In the genomic region with DNA sequence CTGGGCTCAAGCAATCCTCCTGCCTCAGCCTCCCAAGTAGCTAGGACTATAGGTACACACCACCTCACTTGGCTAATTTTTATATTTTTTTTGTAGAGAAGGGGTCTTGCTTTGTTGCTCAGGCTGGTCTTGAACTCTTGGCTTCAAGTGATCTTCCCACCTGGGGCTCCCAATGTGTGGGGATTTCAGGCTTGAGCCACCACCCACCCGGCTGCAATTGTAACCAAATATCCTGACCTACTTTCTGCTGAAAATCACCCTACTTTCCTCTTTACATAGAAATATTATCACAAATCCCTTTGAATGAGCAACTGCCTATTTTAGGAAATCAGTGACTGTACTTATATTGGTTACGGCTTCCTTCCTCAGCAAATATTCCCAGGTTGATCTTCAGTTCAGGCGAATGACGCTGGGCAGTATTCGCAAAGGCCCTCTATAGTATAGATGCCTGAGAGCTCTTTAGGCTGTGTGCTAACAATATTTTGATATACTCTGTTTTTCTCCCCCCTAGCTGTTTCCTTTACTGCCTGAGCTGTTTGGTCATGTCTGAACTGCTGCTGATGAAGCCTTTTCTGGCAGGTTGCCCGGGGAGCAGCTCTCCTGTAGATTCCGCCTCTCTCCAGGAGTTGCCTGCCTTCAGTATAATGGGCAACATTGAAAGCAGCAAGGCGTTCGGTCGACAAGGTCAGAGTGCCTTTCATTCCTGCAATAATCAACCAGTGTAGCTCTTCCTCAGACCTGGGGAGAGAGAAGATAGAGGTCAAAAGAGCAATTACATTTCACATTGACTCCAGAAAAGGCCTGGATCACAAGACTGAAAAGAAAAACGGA, we compare ENCODE assay signal across 9 cellular contexts. TPM values are rescaled to one million over a fixed set of nuclear protein-coding genes. Genes with fewer than 3 reads are reported as not detected.
A peak's percentile ranks its signal among the peaks of the same experiment; 100 is the strongest.
DNase-seq lines count a peak whose midpoint lies in the region; ATAC-seq and TF ChIP-seq lines count a peak whose summit lies in the region.
"Had no signal": no experiment of that assay in that cellular context is flagged by ENCODE, and none has a peak within 500 bp of the region (broad histone marks: within the 10 kb centered on the region; RNA-seq: fewer than 3 reads in every experiment).

No MANE protein-coding gene starts in this region.

- H2AFZ ChIP-seq in DND-41 (ENCODE audit: low read depth, low read length) = peak overlapping the region; percentile 50; the same call in 1 of the 2 replicates

- H3K4me2 ChIP-seq in DND-41 (ENCODE audit: insufficient read depth, low read length) = no peak overlapping the region

- no peak for TF ChIP-seq CTCF in DND-41 (IDR thresholded peaks at IDR 0.05; ENCODE audit: borderline replicate concordance, extremely low read depth, low read length, poor library complexity, severe bottlenecking)
- no peak for TF ChIP-seq CTCF in left lung (IDR thresholded peaks at IDR 0.05)

- H3K4me3 ChIP-seq in DND-41 (ENCODE audit: low read depth in 1 of 2, low read length in 2 of 2) (no peak overlapping the region), left lung (no peak overlapping the region)

- no peaks in the 10 kb centered on the region for H4K20me1 ChIP-seq in DND-41 (ENCODE audit: insufficient read depth, low read length)

- no peak overlapping the region for H3K9ac ChIP-seq in DND-41 (ENCODE audit: low read depth, low read length)

- H3K27me3 ChIP-seq in DND-41 (ENCODE audit: insufficient read depth, low read length, poor library complexity) = no peaks in the 10 kb centered on the region
- no peaks in the 10 kb centered on the region for H3K27me3 ChIP-seq in left lung

- no peaks in the 10 kb centered on the region; the same call in 1 of the 2 replicates for H3K4me1 ChIP-seq in DND-41 (ENCODE audit: insufficient read depth, low read length)
- H3K4me1 ChIP-seq in left lung = peaks cover 0 to 6% of the 10 kb centered on the region in 2 donors

- H3K36me3 ChIP-seq in DND-41 (ENCODE audit: insufficient read depth, low read length) = no peaks in the 10 kb centered on the region
- no peaks in the 10 kb centered on the region for H3K36me3 ChIP-seq in left lung

- H3K27ac ChIP-seq in DND-41 (ENCODE audit: low read length) (no peak overlapping the region), left lung (no peak overlapping the region)

- DNase-seq in DND-41 (no peak), NCI-H446 (lab: John Stamatoyannopoulos, UW) (peak; percentile 84 to 94), dermis microvascular lymphatic vessel endothelial cell (ENCODE audit: low read depth in 2 of 2) (peak; percentile 47 to 96), left lung (peak in 1 of 2 donors; percentile 79), occipital lobe (lab: John Stamatoyannopoulos, UW) (no peak), Kasumi-1 (lab: John Stamatoyannopoulos, UW) (no peak)

- H3K9me3 ChIP-seq in DND-41 (ENCODE audit: insufficient read depth, low read length, severe bottlenecking) (no peaks in the 10 kb centered on the region), left lung (no peaks in the 10 kb centered on the region)

- no peaks in the 10 kb centered on the region for H3K79me2 ChIP-seq in DND-41 (ENCODE audit: insufficient read depth, low read length)

- ATAC-seq in DND-41 (ENCODE audit: insufficient read depth, low read depth) = no peak
- peak; percentile 89 for ATAC-seq in left lung
- no peak for ATAC-seq in HG02884 (IDR thresholded peaks at IDR 0.05; ENCODE audit: unreplicated experiment)
- ATAC-seq in GM18868 (IDR thresholded peaks at IDR 0.05; ENCODE audit: unreplicated experiment) = no peak

- intact Hi-C loops in left lung (cut with DNase I) = no loop called here

RNA-seq across cellular contexts. Expression of a gene that starts 59.8 kb away (rescaled TPM):
- total RNA-seq in dermis microvascular lymphatic vessel endothelial cell (6.6 and 10.9 TPM in 2 replicates), left lung (10 to 100 TPM; 21.9 to 24.0 TPM), occipital lobe (95.6 TPM)
- total RNA-seq: activated CD8-positive, alpha-beta memory T cell treated with anti-CD3 and anti-CD28 coated beads for 36 hours had no signal

Comparison
In these comparisons a context has a peak if more than half of its experiments do, and no peak if none do; other contexts are left out.
1. DNase-seq: peak in NCI-H446 (2 of 2) and dermis microvascular lymphatic vessel endothelial cell (2 of 2); none in DND-41 (single experiment), occipital lobe (single experiment) and Kasumi-1 (0 of 2).